21 cellular contexts compared by ENCODE assay signal in the genomic region with DNA sequence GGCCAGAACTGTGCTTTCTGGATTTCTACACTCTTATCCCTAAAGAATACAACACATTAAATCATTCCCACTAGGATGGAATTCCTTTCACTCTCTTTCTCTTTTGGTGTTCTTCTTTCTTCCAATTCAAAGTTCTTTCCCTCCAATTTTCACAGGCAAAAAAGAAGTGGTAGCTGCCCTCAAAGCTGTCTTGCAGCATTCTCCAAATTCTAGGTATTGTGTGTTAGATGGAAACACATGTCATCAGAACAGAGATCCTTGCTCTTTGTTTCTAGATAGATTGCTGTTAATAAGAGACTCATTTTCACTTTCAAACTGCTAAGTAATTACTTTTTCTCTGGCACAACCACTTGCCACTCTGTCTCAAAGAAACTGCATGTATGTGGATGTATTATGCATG. TPM values are rescaled to one million over a fixed set of nuclear protein-coding genes. Genes with fewer than 3 reads are reported as not detected.
DNase-seq lines count a peak whose midpoint lies in the region; ATAC-seq, FAIRE-seq and TF ChIP-seq lines count a peak whose summit lies in the region.
"Had no signal": no experiment of that assay in that cellular context is flagged by ENCODE, and none has a peak within 500 bp of the region (broad histone marks: within the 10 kb centered on the region; RNA-seq: fewer than 3 reads in every experiment).

No MANE protein-coding gene starts in this region.

- BruUV-seq in MCF 10A (replicated peaks; lab: Mats Ljungman, UMichigan) = no TSS peak

- H3K9me3 Mint-ChIP-seq in MCF 10A (ENCODE audit: unreplicated experiment) (no peaks in the 10 kb centered on the region), astrocyte (ENCODE audit: unreplicated experiment) (peaks cover 5% of the 10 kb centered on the region)
- H3K9me3 Mint-ChIP-seq: activated CD4-positive, alpha-beta memory T cell treated with anti-CD3 and anti-CD28 coated beads for 36 hours; activated naive CD8-positive, alpha-beta T cell treated with anti-CD3 and anti-CD28 coated beads, Interleukin-2, amount 10 ng/mL, durations not matched to agents 7 days and 5 days; neural progenitor cell had no signal

- H3K4me3 Mint-ChIP-seq in MCF 10A (ENCODE audit: unreplicated experiment) (no peak overlapping the region), astrocyte (ENCODE audit: unreplicated experiment) (no peak overlapping the region)
- H3K4me3 Mint-ChIP-seq: activated B cell treated with CpG ODN at 0.5 μM for 24 hours; activated CD4-positive, alpha-beta memory T cell treated with anti-CD3 and anti-CD28 coated beads for 36 hours; activated naive CD8-positive, alpha-beta T cell treated with anti-CD3 and anti-CD28 coated beads, Interleukin-2, amount 10 ng/mL, durations not matched to agents 7 days and 5 days; effector memory CD8-positive, alpha-beta T cell; neural progenitor cell had no signal

- DNase-seq in MCF 10A (ENCODE audit: unreplicated experiment) (peak; percentile 0), breast epithelium (ENCODE audit: low spot score in 2 of 2) (no peak), astrocyte (ENCODE audit: low read depth) (no peak), iris pigment epithelial cell (ENCODE audit: low read depth) (peak; percentile 1), inferior parietal cortex (ENCODE audit: extremely low spot score) (no peak), erythroblast (lab: John Stamatoyannopoulos, UW) (no peak)
- no peak for DNase-seq in activated naive CD4-positive, alpha-beta T cell (lab: John Stamatoyannopoulos, UW)
- DNase-seq: activated B cell treated with CpG ODN at 0.5 μM for 24 hours; activated CD4-positive, alpha-beta memory T cell treated with anti-CD3 and anti-CD28 coated beads for 36 hours; activated naive CD8-positive, alpha-beta T cell treated with anti-CD3 and anti-CD28 coated beads, Interleukin-2, amount 10 ng/mL, durations not matched to agents 7 days and 5 days; DMS79; effector memory CD8-positive, alpha-beta T cell; GF-D8; GOT3; NCI-H1694; NCI-H526 treated with DMSO at 0.1 percent for 48 hours; upper lobe of right lung had no signal

- no peaks in the 10 kb centered on the region for H3K79me2 ChIP-seq in astrocyte (ENCODE audit: insufficient read depth, low read length)

- no peak overlapping the region for H3K27ac Mint-ChIP-seq in MCF 10A (ENCODE audit: low read depth, unreplicated experiment)
- H3K27ac Mint-ChIP-seq in astrocyte (ENCODE audit: unreplicated experiment) = no peak overlapping the region
- H3K27ac Mint-ChIP-seq: activated B cell treated with CpG ODN at 0.5 μM for 24 hours; activated CD4-positive, alpha-beta memory T cell treated with anti-CD3 and anti-CD28 coated beads for 36 hours; activated naive CD8-positive, alpha-beta T cell treated with anti-CD3 and anti-CD28 coated beads, Interleukin-2, amount 10 ng/mL, durations not matched to agents 7 days and 5 days; effector memory CD8-positive, alpha-beta T cell; neural progenitor cell had no signal

- H3K4me3 ChIP-seq in breast epithelium = no peak overlapping the region
- no peak overlapping the region for H3K4me3 ChIP-seq in astrocyte (ENCODE audit: insufficient read depth, low read depth, low read length)
- H3K4me3 ChIP-seq: neural progenitor cell, upper lobe of right lung had no signal

- H3K27me3 Mint-ChIP-seq in MCF 10A (ENCODE audit: insufficient read depth, unreplicated experiment) (no peaks in the 10 kb centered on the region), astrocyte (ENCODE audit: low read depth, unreplicated experiment) (no peaks in the 10 kb centered on the region)
- H3K27me3 Mint-ChIP-seq: activated CD4-positive, alpha-beta memory T cell treated with anti-CD3 and anti-CD28 coated beads for 36 hours; effector memory CD8-positive, alpha-beta T cell had no signal

- H3K4me2 ChIP-seq in astrocyte (ENCODE audit: low read length) = peak overlapping the region; percentile 75

- FAIRE-seq in astrocyte (lab: Jason Lieb, UNC) = no peak
- FAIRE-seq: A204.1, HTR-8/SVneo had no signal

- intact Hi-C loops in MCF 10A (cut with micrococcal nuclease) = loop anchor here (2.0 kb wide), 1 partner anchor 31 kb away; a partner anchor contains a TSS
- intact Hi-C loops in breast epithelium (cut with DNase I; ENCODE audit: low total_unique reads) = no loop called here

- CTCF ChIA-PET in MCF 10A (lab: Yijun Ruan, JAX) = no interaction called here

- H3K9me3 ChIP-seq in breast epithelium = no peaks in the 10 kb centered on the region
- H3K9me3 ChIP-seq in astrocyte (ENCODE audit: insufficient read depth, low read depth, low read length) = no peaks in the 10 kb centered on the region
- H3K9me3 ChIP-seq: upper lobe of right lung had no signal

- no peaks in the 10 kb centered on the region for H4K20me1 ChIP-seq in astrocyte (ENCODE audit: insufficient read depth, low read length)

- POLR2A ChIA-PET in MCF 10A (lab: Yijun Ruan, JAX) = interaction anchor here (0.9 kb wide), 1 partner anchor 30 kb away, joined by 5 read pairs; no protein-coding TSS in a partner anchor

- H3K27me3 ChIP-seq in breast epithelium (no peaks in the 10 kb centered on the region), astrocyte (ENCODE audit: insufficient read depth, low read length) (no peaks in the 10 kb centered on the region)
- H3K27me3 ChIP-seq: neural progenitor cell, upper lobe of right lung had no signal

- H3K36me3 Mint-ChIP-seq in MCF 10A (ENCODE audit: insufficient read depth, unreplicated experiment) (peaks cover 5% of the 10 kb centered on the region), astrocyte (ENCODE audit: low read depth, unreplicated experiment) (peaks cover 11% of the 10 kb centered on the region)
- H3K36me3 Mint-ChIP-seq: activated CD4-positive, alpha-beta memory T cell treated with anti-CD3 and anti-CD28 coated beads for 36 hours; activated naive CD8-positive, alpha-beta T cell treated with anti-CD3 and anti-CD28 coated beads, Interleukin-2, amount 10 ng/mL, durations not matched to agents 7 days and 5 days; neural progenitor cell had no signal

- H3K36me3 ChIP-seq in breast epithelium (no peaks in the 10 kb centered on the region), astrocyte (ENCODE audit: insufficient read depth, low read length) (no peaks in the 10 kb centered on the region)
- H3K36me3 ChIP-seq: neural progenitor cell, upper lobe of right lung had no signal

- H2AFZ ChIP-seq in astrocyte (ENCODE audit: low read depth, low read length) = no peak overlapping the region
- H2AFZ ChIP-seq: neural progenitor cell had no signal

- no peak for ATAC-seq in HG03135 (IDR thresholded peaks at IDR 0.05; ENCODE audit: unreplicated experiment)
- ATAC-seq: effector memory CD8-positive, alpha-beta T cell; upper lobe of right lung had no signal

- peak overlapping the region; percentile 24 for H3K9ac ChIP-seq in astrocyte (ENCODE audit: low read length)
- H3K9ac ChIP-seq: neural progenitor cell had no signal

- TF ChIP-seq POLR2A in breast epithelium (IDR thresholded peaks at IDR 0.05) (no peak), erythroblast (IDR thresholded peaks at IDR 0.05; ENCODE audit: low read length) (no peak)

- TF ChIP-seq CTCF in MCF 10A (IDR thresholded peaks at IDR 0.05; ENCODE audit: unreplicated experiment) (no peak), breast epithelium (IDR thresholded peaks at IDR 0.05) (no peak), astrocyte (IDR thresholded peaks at IDR 0.05; ENCODE audit: insufficient read depth, low read depth, low read length) (no peak)

- no peaks in the 10 kb centered on the region for H3K4me1 ChIP-seq in breast epithelium
- peaks cover 13% of the 10 kb centered on the region for H3K4me1 ChIP-seq in astrocyte (ENCODE audit: insufficient read depth, low read length)
- H3K4me1 ChIP-seq: upper lobe of right lung had no signal

- H3K4me1 Mint-ChIP-seq in MCF 10A (ENCODE audit: insufficient read depth, unreplicated experiment) (peaks cover 16% of the 10 kb centered on the region), astrocyte (ENCODE audit: low read depth, unreplicated experiment) (peaks cover 22% of the 10 kb centered on the region)
- H3K4me1 Mint-ChIP-seq: activated B cell treated with CpG ODN at 0.5 μM for 24 hours; activated naive CD8-positive, alpha-beta T cell treated with anti-CD3 and anti-CD28 coated beads, Interleukin-2, amount 10 ng/mL, durations not matched to agents 7 days and 5 days had no signal

- H3K27ac ChIP-seq in breast epithelium (no peak overlapping the region), astrocyte (ENCODE audit: low read depth, low read length) (peak overlapping the region; percentile 58)
- H3K27ac ChIP-seq: neural progenitor cell, upper lobe of right lung had no signal

RNA-seq across cellular contexts. Expression of a gene that starts 31.0 kb away (rescaled TPM):
- total RNA-seq in MCF 10A (2022) (39.2 and 49.5 TPM in 2 replicates), breast epithelium (10 to 100 TPM; 14.4 to 36.0 (median 17.8) TPM), astrocyte (25.3 and 32.7 TPM in 2 replicates)
- total RNA-seq: activated B cell treated with CpG ODN at 0.5 μM for 24 hours had no signal

Comparison
In these comparisons a context has a peak if more than half of its experiments do, and no peak if none do; other contexts are left out.
1. DNase-seq: peak in MCF 10A (single experiment) and iris pigment epithelial cell (single experiment); none in breast epithelium (0 of 2), astrocyte (single experiment), inferior parietal cortex (single experiment), erythroblast (0 of 2) and activated naive CD4-positive, alpha-beta T cell (0 of 4).